7 cellular contexts compared by ENCODE assay signal in the genomic region with DNA sequence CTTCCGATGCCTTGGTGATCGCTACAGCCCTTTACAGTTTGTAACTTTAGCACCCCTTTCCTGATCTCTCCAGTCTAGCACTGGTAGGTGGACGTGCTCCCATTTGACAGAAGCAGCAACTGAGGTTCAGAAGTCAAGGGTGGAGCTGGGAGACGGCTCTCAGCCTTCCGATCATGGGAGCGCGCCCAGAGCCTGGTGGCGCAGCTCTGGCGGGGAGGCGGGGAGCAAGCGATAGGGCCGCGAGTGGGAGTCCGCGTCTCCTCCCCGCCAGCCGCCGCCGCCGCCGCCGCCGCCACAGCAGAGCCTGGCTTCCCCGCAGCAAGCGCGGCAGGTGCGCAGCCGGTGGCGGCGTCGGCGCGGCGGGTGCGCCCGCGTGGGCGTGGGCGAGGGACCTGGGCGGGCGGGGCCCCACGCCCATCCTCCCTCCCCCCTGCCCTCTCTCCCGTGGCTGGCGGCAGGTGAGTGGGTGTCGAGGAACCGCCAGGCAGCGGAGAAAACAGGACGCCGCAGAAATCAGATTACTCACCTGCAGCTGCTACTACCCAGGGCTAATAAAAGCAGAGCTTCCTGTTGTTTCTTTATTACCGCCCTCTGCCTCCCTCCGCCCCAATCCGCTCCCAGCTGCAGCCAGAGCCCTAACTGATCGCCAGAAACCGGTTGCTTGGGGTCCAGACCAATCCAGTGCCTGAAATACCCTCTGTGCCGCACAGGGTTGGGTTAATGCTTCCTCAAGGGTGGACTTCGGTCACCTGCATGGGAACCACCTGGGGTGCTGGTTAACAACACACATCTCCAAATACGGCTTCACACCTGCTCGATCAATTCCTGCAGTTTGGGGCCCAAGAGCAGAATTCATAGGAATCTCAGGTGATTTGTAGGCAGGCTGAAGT.
DNase-seq lines count a peak whose midpoint lies in the region; ATAC-seq and FAIRE-seq lines count a peak whose summit lies in the region.

No MANE protein-coding gene starts in this region.

- peaks cover 29% of the 10 kb centered on the region for H3K27me3 ChIP-seq in SJCRH30

- DNase-seq in HTR-8/SVneo (ENCODE audit: insufficient read length, low spot score) (peak; percentile 28), SJCRH30 (peak; percentile 42 to 48), kidney tubule cell (ENCODE audit: low spot score) (peak; percentile 69), NCI-H1105 treated with DMSO at 0.1 percent for 48 hours (lab: John Stamatoyannopoulos, UW) (no peak)
- peak; percentile 67 for DNase-seq in activated naive CD8-positive, alpha-beta T cell treated with anti-CD3 and anti-CD28 coated beads, Interleukin-2, amount 50 U/mL, for 16 hours (ENCODE audit: low read depth, low spot score)
- DNase-seq in stimulated activated CD8-positive, alpha-beta memory T cell treated with anti-CD3 and anti-CD28 coated beads, Interleukin-12 subunit alpha, Interleukin-12 subunit beta, amount 100 ng/mL, for 1 hour (ENCODE audit: low read depth): peak; percentile 74

- peaks cover 2% of the 10 kb centered on the region; the same call in 1 of the 2 replicates for H3K4me1 ChIP-seq in SJCRH30

- peak; percentile 76 for ATAC-seq in GM19324 (IDR thresholded peaks at IDR 0.05; ENCODE audit: low FRiP score, unreplicated experiment)

- no peak for FAIRE-seq in HTR-8/SVneo (lab: Jason Lieb, UNC)

- H3K36me3 ChIP-seq in SJCRH30: no peaks in the 10 kb centered on the region

- H3K9me3 ChIP-seq in SJCRH30 (replicated peaks): no peaks in the 10 kb centered on the region

- H3K27ac ChIP-seq in SJCRH30: no peak overlapping the region

- H3K4me3 ChIP-seq in SJCRH30: no peak overlapping the region
